1 cellular context compared by ENCODE assay signal in genomic region chr22:29080061-29080975, GRCh38.
TF ChIP-seq lines count a peak whose summit lies in the region.

No MANE protein-coding gene starts in this region.

TF ChIP-seq in GM12878, 131 proteins besides CTCF, POLR2A, EP300 and RAD21:
- no peak for TF ChIP-seq BACH1 (IDR thresholded peaks at IDR 0.05; ENCODE audit: borderline replicate concordance)
- TF ChIP-seq YY1 (IDR thresholded peaks at IDR 0.05; ENCODE audit: low read depth, low read length): 0 out of 2 replicates have a peak, but pooled peaks have one; percentile 36
